ENCODE assay signal across 9 cellular contexts in genomic region chr2:28338046-28338753, GRCh38. TPM values are rescaled to one million over a fixed set of nuclear protein-coding genes. Genes with fewer than 3 reads are reported as not detected.
DNase-seq lines count a peak whose midpoint lies in the region; ATAC-seq and TF ChIP-seq lines count a peak whose summit lies in the region.
"Had no signal": no experiment of that assay in that cellular context is flagged by ENCODE, and none has a peak within 500 bp of the region (broad histone marks: within the 10 kb centered on the region; RNA-seq: fewer than 3 reads in every experiment).

No MANE protein-coding gene starts in this region.

- TF ChIP-seq CTCF in mucosa of descending colon (IDR thresholded peaks at IDR 0.05) = no peak
- no peak for TF ChIP-seq CTCF in upper lobe of right lung (IDR thresholded peaks at IDR 0.05)

- intact Hi-C loops in mucosa of descending colon (cut with DNase I, micrococcal nuclease) (no loop called here), upper lobe of right lung (cut with DNase I) (no loop called here)

- H3K4me3 ChIP-seq in MG63 (no peak overlapping the region), mucosa of descending colon (no peak overlapping the region), upper lobe of right lung (no peak overlapping the region)

- H3K36me3 ChIP-seq in MG63 (no peaks in the 10 kb centered on the region), mucosa of descending colon (ENCODE audit: low read depth) (no peaks in the 10 kb centered on the region), upper lobe of right lung (no peaks in the 10 kb centered on the region)

- H3K9me3 ChIP-seq in MG63 = no peaks in the 10 kb centered on the region
- no peaks in the 10 kb centered on the region for H3K9me3 ChIP-seq in mucosa of descending colon
- H3K9me3 ChIP-seq in upper lobe of right lung = no peaks in the 10 kb centered on the region

- H3K4me1 ChIP-seq in mucosa of descending colon (ENCODE audit: low read depth) = peaks cover 4% of the 10 kb centered on the region
- peaks cover 23% of the 10 kb centered on the region for H3K4me1 ChIP-seq in upper lobe of right lung

- ATAC-seq in mucosa of descending colon (peak; percentile 37), upper lobe of right lung (peak; percentile 29), GM18868 (IDR thresholded peaks at IDR 0.05; ENCODE audit: unreplicated experiment) (no peak)
- ATAC-seq: naive thymus-derived CD8-positive, alpha-beta T cell had no signal

- peak; percentile 86 for DNase-seq in MG63
- peak; percentile 88 for DNase-seq in epidermal melanocyte (ENCODE audit: insufficient read length, low spot score)
- DNase-seq in mucosa of descending colon = peak; percentile 50 to 79 (median 54)
- peak; percentile 62 for DNase-seq in upper lobe of right lung
- DNase-seq in NCI-H1105 treated with DMSO at 0.1 percent for 48 hours (lab: John Stamatoyannopoulos, UW) = no peak
- no peak for DNase-seq in NCI-H345 treated with DMSO at 0.1 percent for 48 hours (lab: John Stamatoyannopoulos, UW; ENCODE audit: unreplicated experiment)
- DNase-seq: activated naive CD4-positive, alpha-beta T cell treated with anti-CD3 and anti-CD28 coated beads, Interleukin-2, amount 50 U/mL, for 16 hours; naive thymus-derived CD8-positive, alpha-beta T cell had no signal

- H3K27ac ChIP-seq in upper lobe of right lung = no peak overlapping the region

- H3K27me3 ChIP-seq in MG63 (no peaks in the 10 kb centered on the region), upper lobe of right lung (no peaks in the 10 kb centered on the region)

RNA-seq across cellular contexts. Expression of gene FOSL2, which starts 54.5 kb away (rescaled TPM):
- total RNA-seq in MG63 (2014; rRNA removed; shearing (Covaris generic); ENCODE audit: low replicate concordance) = 32.7 and 46.9 TPM in 2 replicates
- total RNA-seq in mucosa of descending colon = 100 to 1,000 TPM; 160 to 166 (median 162) TPM
- 123 TPM for total RNA-seq in upper lobe of right lung

Comparison
In these comparisons a context has a peak if more than half of its experiments do, and no peak if none do; other contexts are left out.
1. DNase-seq: peak in MG63 (single experiment), epidermal melanocyte (single experiment), mucosa of descending colon (3 of 3) and upper lobe of right lung (single experiment); none in NCI-H1105 treated with DMSO at 0.1 percent for 48 hours (single experiment) and NCI-H345 treated with DMSO at 0.1 percent for 48 hours (single experiment).